Comparison of ENCODE assay signal across 14 cellular contexts in genomic region chr4:37994569-37994968, GRCh38. TPM values are rescaled to one million over a fixed set of nuclear protein-coding genes. Genes with fewer than 3 reads are reported as not detected.
DNase-seq lines count a peak whose midpoint lies in the region; ATAC-seq, FAIRE-seq and TF ChIP-seq lines count a peak whose summit lies in the region.
"Had no signal": no experiment of that assay in that cellular context is flagged by ENCODE, and none has a peak within 500 bp of the region (broad histone marks: within the 10 kb centered on the region; RNA-seq: fewer than 3 reads in every experiment).

No MANE protein-coding gene starts in this region.

- H3K36me3 ChIP-seq in muscle layer of colon (ENCODE audit: insufficient read depth, low read length): no peaks in the 10 kb centered on the region
- H3K36me3 ChIP-seq: upper lobe of left lung had no signal

- H3K9ac ChIP-seq in muscle layer of colon (ENCODE audit: low read length): no peak overlapping the region

- H3K27me3 ChIP-seq in muscle layer of colon (ENCODE audit: control insufficient read depth in 1 of 2, insufficient read depth in 2 of 2, low read length in 2 of 2): no peaks in the 10 kb centered on the region
- H3K27me3 ChIP-seq: upper lobe of left lung had no signal

- peak; percentile 76 for FAIRE-seq in GM12891 (lab: Jason Lieb, UNC)
- FAIRE-seq: colon had no signal

- ATAC-seq in GM21447 (IDR thresholded peaks at IDR 0.05; ENCODE audit: unreplicated experiment) (peak; percentile 67), HG03442 (IDR thresholded peaks at IDR 0.05; ENCODE audit: unreplicated experiment) (peak; percentile 71), HG03565 (IDR thresholded peaks at IDR 0.05; ENCODE audit: unreplicated experiment) (no peak)
- ATAC-seq: CD8-positive, alpha-beta T cell had no signal

- no peak overlapping the region for H3K4me3 ChIP-seq in muscle layer of colon (ENCODE audit: low read depth in 1 of 2, low read length in 2 of 2)
- H3K4me3 ChIP-seq: upper lobe of left lung had no signal

- H3K4me1 ChIP-seq in muscle layer of colon (ENCODE audit: insufficient read depth, low read length): peaks cover 77% of the 10 kb centered on the region

- no peaks in the 10 kb centered on the region for H3K9me3 ChIP-seq in muscle layer of colon (ENCODE audit: low read length)
- H3K9me3 ChIP-seq: upper lobe of left lung had no signal

- H3K27ac ChIP-seq in muscle layer of colon (ENCODE audit: low read depth, low read length): peak overlapping the region; percentile 64
- no peak overlapping the region for H3K27ac ChIP-seq in caudate nucleus (ENCODE audit: low read depth, low read length)

- no peak for DNase-seq in GM12891 (ENCODE audit: insufficient read length, low spot score)
- no peak for DNase-seq in NCI-H187 (lab: John Stamatoyannopoulos, UW)
- no peak for DNase-seq in KG1 (lab: John Stamatoyannopoulos, UW)
- no peak for DNase-seq in caudate nucleus (lab: John Stamatoyannopoulos, UW)
- DNase-seq: activated T-cell treated with anti-CD3 and anti-CD28 coated beads, Interleukin-2, amount 50 U/mL, for 48 hours; CD8-positive, alpha-beta T cell; head of caudate nucleus; NCI-H510A; upper lobe of left lung had no signal

- no peak for TF ChIP-seq POLR2A in GM12891 (IDR thresholded peaks at IDR 0.05; ENCODE audit: low read depth, low read length)

TF ChIP-seq in GM12891, 5 proteins besides CTCF, POLR2A, EP300 and RAD21:
- TF ChIP-seq POU2F2 (IDR thresholded peaks at IDR 0.05; ENCODE audit: low read depth, low read length) (no peak), TAF1 (IDR thresholded peaks at IDR 0.05; ENCODE audit: low read depth, low read length) (no peak), SPI1 (IDR thresholded peaks at IDR 0.05; ENCODE audit: low read depth, low read length) (no peak), POLR2AphosphoS5 (IDR thresholded peaks at IDR 0.05; ENCODE audit: low read depth, low read length) (no peak), PAX5 (IDR thresholded peaks at IDR 0.05; ENCODE audit: insufficient read depth, low read length, severe bottlenecking) (no peak)

RNA-seq across cellular contexts. Expression of gene PTTG2, which starts 34.4 kb away (rescaled TPM):
- polyA plus RNA-seq in GM12891 (2012; ENCODE audit: low read depth, missing spikeins): not detected
